Comparison of ENCODE assay signal across 9 cellular contexts in the genomic region with DNA sequence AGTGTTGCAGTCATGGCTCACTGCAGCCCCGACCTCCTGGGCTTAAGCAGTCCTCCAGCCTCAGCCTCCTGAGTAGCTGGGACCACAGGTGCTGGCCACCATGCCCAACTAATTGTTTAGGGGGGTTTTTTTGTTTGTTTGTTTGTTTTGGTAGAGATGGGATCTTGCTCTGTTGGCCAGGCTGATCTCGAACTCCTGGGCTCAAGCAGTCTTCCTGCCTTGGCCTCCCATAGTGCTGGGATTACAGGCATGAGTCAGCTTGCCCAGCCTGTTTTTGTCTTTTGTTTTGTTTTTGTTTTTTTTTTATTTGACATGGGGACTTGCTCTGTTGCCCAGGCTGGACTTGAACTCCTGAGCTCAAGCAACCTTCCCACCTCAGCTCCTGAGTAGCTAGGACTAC.
"Had no signal": no experiment of that assay in that cellular context is flagged by ENCODE, and none has a peak within 500 bp of the region (broad histone marks: within the 10 kb centered on the region; RNA-seq: fewer than 3 reads in every experiment).

No MANE protein-coding gene starts in this region.

- H2AFZ ChIP-seq: GM23248 had no signal

- H3K4me3 Mint-ChIP-seq: H9, HFFc6, IgD-negative memory B cell had no signal

- H3K9me3 Mint-ChIP-seq: H9, HFFc6, IgD-negative memory B cell had no signal

- H3K9ac ChIP-seq: GM23248 had no signal

- FAIRE-seq: HepG2 had no signal

- H3K27ac ChIP-seq: GM23248, HL-60 had no signal

- H3K4me3 ChIP-seq: GM23248 had no signal

- H3K27me3 Mint-ChIP-seq: IgD-negative memory B cell had no signal

- DNase-seq: GM23248, GOT3, H9, HCEC 1CT, HFFc6, KG1 had no signal

- H3K27ac Mint-ChIP-seq: H9, HFFc6, IgD-negative memory B cell had no signal

- ATAC-seq: HepG2 had no signal

- H3K4me1 Mint-ChIP-seq: H9 had no signal
